ENCODE assay signal across 9 cellular contexts in the genomic region with DNA sequence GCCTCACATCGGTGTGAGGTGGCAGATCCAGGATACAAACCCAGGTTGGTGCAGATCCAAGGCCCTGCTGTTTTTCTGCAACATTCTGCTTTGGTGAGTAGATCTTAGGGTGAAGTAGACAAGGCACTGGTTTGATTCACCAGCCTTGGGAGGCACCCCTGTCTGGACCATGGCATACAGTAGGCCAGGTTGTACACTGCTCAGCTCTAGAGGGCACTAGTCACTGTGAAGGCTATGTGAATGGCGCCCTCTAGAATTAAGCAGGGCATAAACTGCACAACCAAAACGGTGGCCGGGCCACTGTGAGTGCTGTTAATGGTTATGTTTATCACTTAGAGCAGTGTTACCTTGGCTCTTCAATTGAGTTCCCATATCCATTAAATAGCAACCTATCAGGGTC.
DNase-seq lines count a peak whose midpoint lies in the region; TF ChIP-seq lines count a peak whose summit lies in the region.
"Had no signal": no experiment of that assay in that cellular context is flagged by ENCODE, and none has a peak within 500 bp of the region (broad histone marks: within the 10 kb centered on the region; RNA-seq: fewer than 3 reads in every experiment).

No MANE protein-coding gene starts in this region.

- H3K27me3 ChIP-seq in SU-DHL-6 (ENCODE audit: low read length) (no peaks in the 10 kb centered on the region), fibroblast of lung (ENCODE audit: control insufficient read depth, insufficient read depth, low read length) (no peaks in the 10 kb centered on the region), thyroid gland (no peaks in the 10 kb centered on the region)
- H3K27me3 ChIP-seq: BLaER1 had no signal

- TF ChIP-seq CTCF in SU-DHL-6 (IDR thresholded peaks at IDR 0.05; ENCODE audit: insufficient read depth, low read length, poor library complexity, severe bottlenecking), result peak; percentile 27
- TF ChIP-seq CTCF in fibroblast of lung (conservative IDR thresholded peaks at IDR 0.05 in 1 of 2, IDR thresholded peaks at IDR 0.05 in 1 of 2; ENCODE audit: low read depth in 1 of 2, low read length in 2 of 2), result peak; percentile 22 to 46
- TF ChIP-seq CTCF in thyroid gland (IDR thresholded peaks at IDR 0.05), result peak in 3 of 6 experiments; percentile 22 to 37 (median 28)

- H3K9ac ChIP-seq in SU-DHL-6 (ENCODE audit: low read length), result no peak overlapping the region
- H3K9ac ChIP-seq in fibroblast of lung (ENCODE audit: insufficient read depth, low read length), result no peak overlapping the region
- H3K9ac ChIP-seq: BLaER1 had no signal

- H2AFZ ChIP-seq in SU-DHL-6 (ENCODE audit: low read depth, low read length, severe bottlenecking) (no peak overlapping the region), fibroblast of lung (ENCODE audit: low read length) (no peak overlapping the region)

- DNase-seq in NCI-H2029 (lab: John Stamatoyannopoulos, UW), result peak; percentile 30
- DNase-seq in NCI-H2029 treated with DMSO at 0.1 percent for 48 hours (lab: John Stamatoyannopoulos, UW), result no peak
- DNase-seq in HT1080 (ENCODE audit: low read depth), result peak; percentile 57
- peak; percentile 8 to 44 for DNase-seq in fibroblast of lung (ENCODE audit: low read depth in 2 of 2)
- DNase-seq in thyroid gland, result peak; percentile 11 to 33
- DNase-seq in NCI-H187 treated with DMSO at 0.1 percent for 48 hours (lab: John Stamatoyannopoulos, UW), result no peak
- DNase-seq in NOMO-1 treated with DMSO at 0.1 percent for 48 hours (lab: John Stamatoyannopoulos, UW; ENCODE audit: unreplicated experiment), result no peak

- H3K9me2 ChIP-seq in SU-DHL-6 (replicated peaks; ENCODE audit: insufficient read depth, low read length), result no peaks in the 10 kb centered on the region

- intact Hi-C loops in thyroid gland (cut with DNase I), result loop anchor here (5.0 kb wide), 1 partner anchor 273 kb away; no protein-coding TSS in a partner anchor

- H3K79me2 ChIP-seq in SU-DHL-6 (ENCODE audit: insufficient read depth, low read length), result no peaks in the 10 kb centered on the region
- no peaks in the 10 kb centered on the region for H3K79me2 ChIP-seq in fibroblast of lung (ENCODE audit: control insufficient read depth, insufficient read depth, low read length)

- no peak overlapping the region for H3K4me3 ChIP-seq in SU-DHL-6 (ENCODE audit: insufficient read depth, low read length, poor library complexity, severe bottlenecking)
- H3K4me3 ChIP-seq in fibroblast of lung (replicated peaks in 1 of 4; ENCODE audit: control extremely low read depth in 1 of 4, insufficient read depth in 1 of 4, low read depth in 3 of 4, low read length in 4 of 4), result no peak overlapping the region
- no peak overlapping the region for H3K4me3 ChIP-seq in thyroid gland (replicated peaks in 1 of 3)
- H3K4me3 ChIP-seq: BLaER1 had no signal

- H3K4me2 ChIP-seq in SU-DHL-6 (ENCODE audit: low read depth, low read length, poor library complexity, severe bottlenecking) (no peak overlapping the region), fibroblast of lung (ENCODE audit: extremely low read depth, insufficient read depth, low read length) (no peak overlapping the region)
- H3K4me2 ChIP-seq: BLaER1 had no signal

- WGBS in thyroid gland, 2 donors, result 70 to 77% methylated on average over 4 of the region's 4 CpGs

- no peaks in the 10 kb centered on the region for H3F3A ChIP-seq in SU-DHL-6 (ENCODE audit: insufficient read depth)

- H3K4me1 ChIP-seq in fibroblast of lung (ENCODE audit: control insufficient read depth, extremely low read depth, insufficient read depth, low read length) (no peaks in the 10 kb centered on the region), thyroid gland (peaks cover 0 to 13% of the 10 kb centered on the region in 2 donors)
- H3K4me1 ChIP-seq: BLaER1 had no signal

- no peak overlapping the region for H3K27ac ChIP-seq in SU-DHL-6 (ENCODE audit: low read depth, low read length)
- no peak overlapping the region for H3K27ac ChIP-seq in fibroblast of lung (ENCODE audit: insufficient read depth, low read length)
- H3K27ac ChIP-seq in thyroid gland, result no peak overlapping the region
- H3K27ac ChIP-seq: BLaER1 had no signal

- H3K9me3 ChIP-seq in SU-DHL-6 (ENCODE audit: insufficient read depth, low read length) (no peaks in the 10 kb centered on the region), fibroblast of lung (ENCODE audit: control insufficient read depth, insufficient read depth, low read depth, low read length) (no peaks in the 10 kb centered on the region), thyroid gland (no peaks in the 10 kb centered on the region)
- H3K9me3 ChIP-seq: BLaER1 had no signal

- H4K20me1 ChIP-seq in SU-DHL-6 (ENCODE audit: low read depth, low read length), result no peaks in the 10 kb centered on the region
- no peaks in the 10 kb centered on the region for H4K20me1 ChIP-seq in fibroblast of lung (ENCODE audit: control insufficient read depth, extremely low read depth, insufficient read depth, low read length)
- H4K20me1 ChIP-seq: BLaER1 had no signal

- TF ChIP-seq POLR2A in thyroid gland (IDR thresholded peaks at IDR 0.05), result no peak

- H3K36me3 ChIP-seq in SU-DHL-6 (ENCODE audit: low read length), result no peaks in the 10 kb centered on the region
- no peaks in the 10 kb centered on the region for H3K36me3 ChIP-seq in fibroblast of lung (ENCODE audit: control insufficient read depth, insufficient read depth, low read length)
- no peaks in the 10 kb centered on the region for H3K36me3 ChIP-seq in thyroid gland
- H3K36me3 ChIP-seq: BLaER1 had no signal

Comparison
In these comparisons a context has a peak if more than half of its experiments do, and no peak if none do; other contexts are left out.
1. DNase-seq: peak in NCI-H2029 (single experiment), HT1080 (single experiment), fibroblast of lung (2 of 2) and thyroid gland (2 of 2); none in NCI-H2029 treated with DMSO at 0.1 percent for 48 hours (single experiment), NCI-H187 treated with DMSO at 0.1 percent for 48 hours (single experiment) and NOMO-1 treated with DMSO at 0.1 percent for 48 hours (single experiment).